8 cellular contexts compared by ENCODE assay signal in the genomic region with DNA sequence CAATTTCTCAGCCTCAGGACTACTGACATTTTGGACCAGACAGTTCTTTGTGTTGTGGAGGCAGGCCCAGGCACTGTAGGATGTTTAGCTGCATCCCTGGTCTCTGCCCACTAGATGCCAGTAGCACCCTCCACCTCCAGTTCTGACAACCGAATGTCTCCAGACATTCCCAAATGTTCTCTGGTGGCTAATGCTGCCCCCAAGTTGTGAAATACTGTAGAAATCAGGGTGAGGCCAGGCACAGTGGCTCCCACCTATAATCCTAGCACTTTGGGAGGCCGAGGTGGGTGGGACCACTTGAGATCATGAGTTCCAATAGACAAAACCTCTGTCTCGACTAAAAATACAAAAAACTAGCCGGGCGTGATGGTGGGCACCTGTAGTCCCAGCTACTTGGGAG. TPM values are rescaled to one million over a fixed set of nuclear protein-coding genes. Genes with fewer than 3 reads are reported as not detected.
DNase-seq lines count a peak whose midpoint lies in the region; ATAC-seq, FAIRE-seq and TF ChIP-seq lines count a peak whose summit lies in the region.

No MANE protein-coding gene starts in this region.

- TF ChIP-seq CTCF in CD14-positive monocyte (IDR thresholded peaks at IDR 0.05): peak; percentile 60
- TF ChIP-seq CTCF in KMS-11 (conservative IDR thresholded peaks at IDR 0.05; ENCODE audit: low read depth, low read length): peak; percentile 25; the same call in 1 of the 2 replicates
- TF ChIP-seq CTCF in astrocyte of the spinal cord (IDR thresholded peaks at IDR 0.05; ENCODE audit: low read depth, low read length): peak; percentile 61
- peak; percentile 65 to 73 (median 71) for TF ChIP-seq CTCF in keratinocyte (optimal IDR thresholded peaks at IDR 0.05 in 1 of 3, IDR thresholded peaks at IDR 0.05 in 1 of 3, conservative IDR thresholded peaks at IDR 0.05 in 1 of 3; ENCODE audit: extremely low read depth in 1 of 3, insufficient read depth in 2 of 3, low read length in 3 of 3)
- TF ChIP-seq CTCF in transverse colon (IDR thresholded peaks at IDR 0.05): peak; percentile 3 to 57 (median 34)

- DNase-seq in CD14-positive monocyte (ENCODE audit: low spot score): no peak
- DNase-seq in astrocyte of the spinal cord (ENCODE audit: low read depth, low spot score): peak; percentile 28
- no peak for DNase-seq in keratinocyte (ENCODE audit: low read depth, low spot score)
- DNase-seq in transverse colon: no peak
- no peak for DNase-seq in 8988T
- no peak for DNase-seq in urothelium cell line (ENCODE audit: low spot score)

- H3K9me3 ChIP-seq in keratinocyte (ENCODE audit: control insufficient read depth, low read depth, low read length): no peaks in the 10 kb centered on the region
- no peaks in the 10 kb centered on the region for H3K9me3 ChIP-seq in transverse colon

- peaks cover 41% of the 10 kb centered on the region; the same call in 1 of the 2 replicates for H3K36me3 ChIP-seq in KMS-11 (ENCODE audit: insufficient read depth)
- H3K36me3 ChIP-seq in keratinocyte (ENCODE audit: control insufficient read depth in 2 of 2, extremely low read depth in 1 of 2, insufficient read depth in 2 of 2, low read length in 2 of 2): peaks cover 38 to 61% of the 10 kb centered on the region in 2 experiments
- H3K36me3 ChIP-seq in transverse colon: peaks cover 0 to 75% (median 31%) of the 10 kb centered on the region in 4 donors

- H3K27ac ChIP-seq in KMS-11: no peak overlapping the region
- no peak overlapping the region for H3K27ac ChIP-seq in keratinocyte (ENCODE audit: control insufficient read depth, insufficient read depth, low read length)
- H3K27ac ChIP-seq in transverse colon: no peak overlapping the region

- in situ Hi-C loops in astrocyte of the spinal cord (cut with HindIII; ENCODE audit: low sequenced_read_pairs) (no loop called here), transverse colon (cut with MboI; ENCODE audit: low pct_ligation_motif_present in 1 of 4, low pct_unique_long_range_greater_than_20kb in 1 of 4, low sequenced_read_pairs in 3 of 4) (no loop called here)

- peaks cover 0 to 3% (median 0%) of the 10 kb centered on the region in 3 donors for H3K27me3 Mint-ChIP-seq in CD14-positive monocyte (ENCODE audit: low read depth in 3 of 3)

- H2AFZ ChIP-seq in KMS-11 (ENCODE audit: low read depth) (no peak overlapping the region), keratinocyte (ENCODE audit: control insufficient read depth, low read length) (no peak overlapping the region)

- WGBS in transverse colon (ENCODE audit: low coverage in 1 of 2), 2 donors: 60 to 66% methylated on average over 4 to 5 of the region's 5 CpGs

- peaks cover 26% of the 10 kb centered on the region for H3K4me1 Mint-ChIP-seq in CD14-positive monocyte

- no peaks in the 10 kb centered on the region for H3K27me3 ChIP-seq in KMS-11 (ENCODE audit: insufficient read depth, low read depth)
- no peaks in the 10 kb centered on the region for H3K27me3 ChIP-seq in keratinocyte (ENCODE audit: control insufficient read depth, extremely low read depth, insufficient read depth, low read length)
- no peaks in the 10 kb centered on the region for H3K27me3 ChIP-seq in transverse colon

- peaks cover 89 to 95% of the 10 kb centered on the region in 2 donors for H3K36me3 Mint-ChIP-seq in CD14-positive monocyte

- peaks cover 7% of the 10 kb centered on the region for H3K4me1 ChIP-seq in KMS-11 (ENCODE audit: low read depth, poor library complexity, severe bottlenecking)
- peaks cover 7% of the 10 kb centered on the region for H3K4me1 ChIP-seq in keratinocyte (ENCODE audit: control insufficient read depth, extremely low read depth, insufficient read depth, low read length)
- H3K4me1 ChIP-seq in transverse colon: peaks cover 11 to 29% (median 17%) of the 10 kb centered on the region in 4 donors

- dilution Hi-C loops in keratinocyte (cut with MboI; ENCODE audit: extremely low pct_ligation_motif_present, low sequenced_read_pairs): no loop called here

- H3K4me3 Mint-ChIP-seq in CD14-positive monocyte: no peak overlapping the region

- TF ChIP-seq POLR2A in transverse colon (IDR thresholded peaks at IDR 0.05): no peak

- intact Hi-C loops in CD14-positive monocyte (cut with micrococcal nuclease): no loop called here
- intact Hi-C loops in transverse colon (cut with DNase I; ENCODE audit: low total_unique reads): no loop called here

- peaks cover 46% of the 10 kb centered on the region; the same call in 1 of the 2 replicates for H3K79me2 ChIP-seq in KMS-11 (ENCODE audit: insufficient read depth, low read depth)
- peaks cover 80% of the 10 kb centered on the region for H3K79me2 ChIP-seq in keratinocyte (ENCODE audit: control insufficient read depth, insufficient read depth, low read length)

- no peaks in the 10 kb centered on the region for H3K9me1 ChIP-seq in keratinocyte (ENCODE audit: control insufficient read depth, extremely low read depth, insufficient read depth, low read length)

- H3K4me3 ChIP-seq in KMS-11 (IDR thresholded peaks at IDR 0.05; ENCODE audit: insufficient read depth, low read depth, low read length) (no peak overlapping the region), astrocyte of the spinal cord (ENCODE audit: low read depth, low read length) (no peak overlapping the region), keratinocyte (ENCODE audit: control insufficient read depth in 2 of 3, extremely low read depth in 1 of 3, insufficient read depth in 2 of 3, low read depth in 1 of 3, low read length in 3 of 3) (no peak overlapping the region), transverse colon (no peak overlapping the region)

- H3K9ac ChIP-seq in KMS-11: no peak overlapping the region
- H3K9ac ChIP-seq in keratinocyte (ENCODE audit: control insufficient read depth, extremely low read depth, insufficient read depth, low read length): no peak overlapping the region

- H3K27ac Mint-ChIP-seq in CD14-positive monocyte: peak overlapping the region; percentile 31 to 96 (median 54)

- H3K4me2 ChIP-seq in KMS-11: no peak overlapping the region
- no peak overlapping the region for H3K4me2 ChIP-seq in keratinocyte (ENCODE audit: control insufficient read depth, extremely low read depth, insufficient read depth, low read depth, low read length)

- H3K9me3 Mint-ChIP-seq in CD14-positive monocyte: peaks cover 0 to 2% (median 0%) of the 10 kb centered on the region in 7 donors

- H4K20me1 ChIP-seq in KMS-11 (ENCODE audit: insufficient read depth) (peaks cover 3% of the 10 kb centered on the region; the same call in 1 of the 2 replicates), keratinocyte (ENCODE audit: control insufficient read depth, extremely low read depth, insufficient read depth, low read length) (peaks cover 23% of the 10 kb centered on the region)

- FAIRE-seq in keratinocyte (lab: Jason Lieb, UNC): no peak
- FAIRE-seq in urothelium cell line (lab: Jason Lieb, UNC): no peak

- no peak for TF ChIP-seq EP300 in transverse colon (IDR thresholded peaks at IDR 0.05; ENCODE audit: low read depth)

- no peak for ATAC-seq in HG02759 (IDR thresholded peaks at IDR 0.05; ENCODE audit: unreplicated experiment)

RNA-seq across cellular contexts. Expression of a gene that starts 18.2 kb away (rescaled TPM):
- polyA plus RNA-seq in CD14-positive monocyte (100 to 1,000 TPM; 188 to 189 TPM), keratinocyte (164 to 238 TPM (median 230 TPM) in 3 replicates)
- polyA plus RNA-seq in keratinocyte (2011; ENCODE audit: low read depth): 149 TPM
- polyA plus RNA-seq in keratinocyte (2011; cell fraction: cytosol; rRNA removed): 154 and 156 TPM in 2 replicates
- 171 and 186 TPM in 2 replicates for polyA plus RNA-seq in keratinocyte (2011; cell fraction: nucleus; rRNA removed)
- polyA plus RNA-seq in keratinocyte (2012; ENCODE audit: low replicate concordance): 128 and 184 TPM in 2 replicates
- 160 to 224 TPM (median 169 TPM) in 3 replicates for polyA minus RNA-seq in keratinocyte
- polyA minus RNA-seq in keratinocyte (2011; cell fraction: cytosol; rRNA and poly(A)+ RNA removed): 138 TPM
- polyA minus RNA-seq in keratinocyte (2011; cell fraction: nucleus; rRNA and poly(A)+ RNA removed): 79.5 and 115 TPM in 2 replicates
- total RNA-seq in transverse colon: 100 to 1,000 TPM; 127 to 171 (median 155) TPM

RNA-seq across cellular contexts. Expression of a gene that starts 19.4 kb away (rescaled TPM):
- polyA plus RNA-seq in CD14-positive monocyte (not detected), keratinocyte (not detected in 3 replicates)
- not detected for polyA plus RNA-seq in keratinocyte (2011; ENCODE audit: low read depth)
- polyA plus RNA-seq in keratinocyte (2011; cell fraction: cytosol; rRNA removed): not detected in 2 replicates
- polyA plus RNA-seq in keratinocyte (2011; cell fraction: nucleus; rRNA removed): not detected in 2 replicates
- polyA plus RNA-seq in keratinocyte (2012; ENCODE audit: low replicate concordance): not detected in 2 replicates
- polyA minus RNA-seq in keratinocyte: not detected in 3 replicates
- not detected for polyA minus RNA-seq in keratinocyte (2011; cell fraction: cytosol; rRNA and poly(A)+ RNA removed)
- not detected in 2 replicates for polyA minus RNA-seq in keratinocyte (2011; cell fraction: nucleus; rRNA and poly(A)+ RNA removed)
- total RNA-seq in transverse colon: not detected

RNA-seq across cellular contexts. Expression of a gene that starts 46.1 kb away (rescaled TPM):
- 10 to 100 TPM in 1 of 2 donors, 1 to 10 TPM in 1; 8.6 to 15.6 TPM for polyA plus RNA-seq in CD14-positive monocyte
- polyA plus RNA-seq in keratinocyte: 3.6 to 5.1 TPM (median 4.1 TPM) in 3 replicates
- polyA plus RNA-seq in keratinocyte (2011; ENCODE audit: low read depth): 1.0 TPM
- 4.0 and 4.6 TPM in 2 replicates for polyA plus RNA-seq in keratinocyte (2011; cell fraction: cytosol; rRNA removed)
- polyA plus RNA-seq in keratinocyte (2011; cell fraction: nucleus; rRNA removed): 4.2 and 6.3 TPM in 2 replicates
- 1.7 and 2.3 TPM in 2 replicates for polyA plus RNA-seq in keratinocyte (2012; ENCODE audit: low replicate concordance)
- polyA minus RNA-seq in keratinocyte: 1.6 to 24.1 TPM (median 1.6 TPM) in 3 replicates
- polyA minus RNA-seq in keratinocyte (2011; cell fraction: cytosol; rRNA and poly(A)+ RNA removed): 5.6 TPM
- 6.1 and 6.3 TPM in 2 replicates for polyA minus RNA-seq in keratinocyte (2011; cell fraction: nucleus; rRNA and poly(A)+ RNA removed)
- total RNA-seq in transverse colon: 10 to 100 TPM in 1 of 4 donors, 1 to 10 TPM in 3; 6.3 to 15.0 (median 7.9) TPM
